Comparison of ENCODE assay signal across 2 cellular contexts in genomic region chr11:79159657-79160450, GRCh38.
TF ChIP-seq lines count a peak whose summit lies in the region.

No MANE protein-coding gene starts in this region.

TF ChIP-seq in IMR-90, 13 proteins besides CTCF, POLR2A, EP300 and RAD21:
- TF ChIP-seq FOS (IDR thresholded peaks at IDR 0.05; ENCODE audit: low read depth, low read length), result no peak
- no peak for TF ChIP-seq NFE2L2 (IDR thresholded peaks at IDR 0.05; ENCODE audit: low read depth, low read length)
- TF ChIP-seq CHD1 (IDR thresholded peaks at IDR 0.05; ENCODE audit: low read depth, low read length), result no peak
- no peak for TF ChIP-seq MXI1 (IDR thresholded peaks at IDR 0.05; ENCODE audit: borderline replicate concordance, low read depth, low read length)
- no peak for TF ChIP-seq USF2 (IDR thresholded peaks at IDR 0.05; ENCODE audit: low read depth, low read length)
- TF ChIP-seq RFX5 (IDR thresholded peaks at IDR 0.05; ENCODE audit: low read depth, low read length), result no peak
- peak; percentile 21; the same call in 1 of the 2 replicates for TF ChIP-seq SMC3 (IDR thresholded peaks at IDR 0.05; ENCODE audit: low read depth, low read length)
- TF ChIP-seq BHLHE40 (IDR thresholded peaks at IDR 0.05; ENCODE audit: low read depth, low read length), result no peak

TF ChIP-seq in neural cell, 6 proteins besides CTCF, POLR2A, EP300 and RAD21:
- TF ChIP-seq SMC3 (conservative IDR thresholded peaks at IDR 0.05; ENCODE audit: poor library complexity), result no peak
- TF ChIP-seq POLR2AphosphoS5 (IDR thresholded peaks at IDR 0.05), result peak; percentile 70
- TF ChIP-seq MXI1 (conservative IDR thresholded peaks at IDR 0.05; ENCODE audit: poor library complexity, severe bottlenecking), result no peak
